In genomic region chr2:239544141-239544800, GRCh38 we compare ENCODE assay signal across 13 cellular contexts.
DNase-seq lines count a peak whose midpoint lies in the region; ATAC-seq, FAIRE-seq and TF ChIP-seq lines count a peak whose summit lies in the region.
"Had no signal": no experiment of that assay in that cellular context is flagged by ENCODE, and none has a peak within 500 bp of the region (broad histone marks: within the 10 kb centered on the region; RNA-seq: fewer than 3 reads in every experiment).

No MANE protein-coding gene starts in this region.

- ATAC-seq in HepG2, result no peak

- H3K9ac ChIP-seq in liver (ENCODE audit: low read depth in 1 of 2, low read length in 2 of 2) (no peak overlapping the region), HepG2 (ENCODE audit: insufficient read depth, low read depth, low read length) (no peak overlapping the region)

- peaks cover 5% of the 10 kb centered on the region for H3K27me3 Mint-ChIP-seq in brain

- TF ChIP-seq EP300 in HepG2 (IDR thresholded peaks at IDR 0.05; ENCODE audit: low read depth in 2 of 2, low read length in 2 of 2), result no peak
- no peak for TF ChIP-seq EP300 in HepG2 (CRISPR knock-in tag; IDR thresholded peaks at IDR 0.05; ENCODE audit: borderline replicate concordance)

- H3K4me1 Mint-ChIP-seq in brain, result peaks cover 21% of the 10 kb centered on the region
- H3K4me1 Mint-ChIP-seq: H9 had no signal

- H3K79me2 ChIP-seq in HepG2 (ENCODE audit: insufficient read depth, low read length), result no peaks in the 10 kb centered on the region

- H3K36me3 ChIP-seq in liver (ENCODE audit: control insufficient read depth in 4 of 4, insufficient read depth in 3 of 4, low read depth in 1 of 4, low read length in 3 of 4), result no peaks in the 10 kb centered on the region
- no peaks in the 10 kb centered on the region for H3K36me3 ChIP-seq in HepG2 (replicated peaks in 1 of 2; ENCODE audit: control insufficient read depth in 1 of 2, insufficient read depth in 2 of 2, low read length in 2 of 2)
- no peaks in the 10 kb centered on the region for H3K36me3 ChIP-seq in vagina

- TF ChIP-seq RAD21 in liver (IDR thresholded peaks at IDR 0.05) (no peak), HepG2 (CRISPR knock-in tag; IDR thresholded peaks at IDR 0.05) (no peak)

- no peaks in the 10 kb centered on the region for H4K20me1 ChIP-seq in HepG2 (ENCODE audit: insufficient read depth, low read length)

- H3K27me3 ChIP-seq in liver (ENCODE audit: control insufficient read depth in 4 of 4, insufficient read depth in 4 of 4, low read length in 3 of 4) (no peaks in the 10 kb centered on the region), HepG2 (ENCODE audit: control insufficient read depth in 1 of 2, insufficient read depth in 2 of 2, low read length in 2 of 2) (peaks cover 3 to 41% of the 10 kb centered on the region in 2 experiments; a peak in 4 of 5 replicates), vagina (no peaks in the 10 kb centered on the region)

- POLR2A ChIA-PET in HepG2 (lab: Yijun Ruan, JAX), result no interaction called here

- BruUV-seq in HepG2 (replicated peaks; lab: Mats Ljungman, UMichigan), result no TSS peak

- H3K27ac Mint-ChIP-seq in brain, result peak overlapping the region in 3 of 5 experiments; percentile 56 to 93 (median 73)

- H3K4me2 ChIP-seq in HepG2 (ENCODE audit: low read depth, low read length), result no peak overlapping the region

- DNase-seq in HepG2 (ENCODE audit: low spot score) (no peak), medulla oblongata (ENCODE audit: extremely low spot score) (peak; percentile 22), vagina (ENCODE audit: extremely low spot score in 2 of 2) (no peak), A172 (ENCODE audit: low spot score) (no peak), KG1 (lab: John Stamatoyannopoulos, UW) (no peak), NCI-H1694 (lab: John Stamatoyannopoulos, UW) (no peak)
- DNase-seq: DMS53, H9, NCI-H1417 treated with DMSO at 0.1 percent for 48 hours, T1000 had no signal

- TF ChIP-seq POLR2A in HepG2 (IDR thresholded peaks at IDR 0.05; ENCODE audit: insufficient read depth in 1 of 2, low read depth in 2 of 2, low read length in 2 of 2) (no peak), vagina (IDR thresholded peaks at IDR 0.05) (no peak)

- H3K9me3 ChIP-seq in liver (ENCODE audit: control insufficient read depth in 4 of 4, low read length in 3 of 4) (no peaks in the 10 kb centered on the region), HepG2 (ENCODE audit: low read length) (no peaks in the 10 kb centered on the region), vagina (no peaks in the 10 kb centered on the region)

- peaks cover 0 to 13% (median 4%) of the 10 kb centered on the region in 5 experiments for H3K9me3 Mint-ChIP-seq in brain

- CTCF ChIA-PET in HepG2 (lab: Yijun Ruan, JAX; ENCODE audit: low intra/inter-chr PET ratio, low total read pairs), result no interaction called here

- TF ChIP-seq CTCF in liver (IDR thresholded peaks at IDR 0.05; ENCODE audit: low read depth, low read length, missing input control) (no peak), HepG2 (CRISPR knock-in tag; IDR thresholded peaks at IDR 0.05) (no peak), brain (conservative IDR thresholded peaks at IDR 0.05) (no peak), vagina (IDR thresholded peaks at IDR 0.05) (no peak)

- no peak overlapping the region for H2AFZ ChIP-seq in HepG2 (ENCODE audit: low read length)

- H3K4me1 ChIP-seq in liver (ENCODE audit: control insufficient read depth in 4 of 4, insufficient read depth in 4 of 4, low read length in 3 of 4) (no peaks in the 10 kb centered on the region), HepG2 (ENCODE audit: insufficient read depth, low read length) (no peaks in the 10 kb centered on the region), vagina (peaks cover 12% of the 10 kb centered on the region)

- WGBS in liver, result 80% methylated on average over 8 of the region's 8 CpGs
- 40% methylated on average over 8 of the region's 8 CpGs for WGBS in HepG2 (ENCODE audit: low lambda C conversion rate)

- no peak overlapping the region for H3K27ac ChIP-seq in liver (ENCODE audit: low read depth in 1 of 2, low read length in 2 of 2)
- H3K27ac ChIP-seq in HepG2 (ENCODE audit: extremely low read length, insufficient read depth, low read length), result no peak overlapping the region
- peak overlapping the region; percentile 34 for H3K27ac ChIP-seq in vagina

- intact Hi-C loops in HepG2 (cut with micrococcal nuclease; ENCODE audit: unreplicated experiment), result no loop called here
- intact Hi-C loops in vagina (cut with DNase I), result no loop called here

- no peak for FAIRE-seq in HepG2 (lab: Jason Lieb, UNC)

- in situ Hi-C loops in HepG2 (cut with HindIII; ENCODE audit: extremely low pct_ligation_motif_present, low pct_unique_long_range_greater_than_20kb), result no loop called here

- peak overlapping the region in 1 of 5 experiments; percentile 4 for H3K4me3 Mint-ChIP-seq in brain
- H3K4me3 Mint-ChIP-seq: H9 had no signal

- H3K4me3 ChIP-seq in liver (ENCODE audit: low read depth in 1 of 3, low read length in 3 of 3) (no peak overlapping the region), HepG2 (replicated peaks in 1 of 3; ENCODE audit: insufficient read depth in 1 of 3, low read depth in 2 of 3, low read length in 3 of 3) (no peak overlapping the region), vagina (no peak overlapping the region)
- H3K4me3 ChIP-seq: lung had no signal

- no peaks in the 10 kb centered on the region for H3K36me3 Mint-ChIP-seq in brain

TF ChIP-seq in liver, 16 proteins besides CTCF, POLR2A, EP300 and RAD21:
- TF ChIP-seq, protein P1, sequence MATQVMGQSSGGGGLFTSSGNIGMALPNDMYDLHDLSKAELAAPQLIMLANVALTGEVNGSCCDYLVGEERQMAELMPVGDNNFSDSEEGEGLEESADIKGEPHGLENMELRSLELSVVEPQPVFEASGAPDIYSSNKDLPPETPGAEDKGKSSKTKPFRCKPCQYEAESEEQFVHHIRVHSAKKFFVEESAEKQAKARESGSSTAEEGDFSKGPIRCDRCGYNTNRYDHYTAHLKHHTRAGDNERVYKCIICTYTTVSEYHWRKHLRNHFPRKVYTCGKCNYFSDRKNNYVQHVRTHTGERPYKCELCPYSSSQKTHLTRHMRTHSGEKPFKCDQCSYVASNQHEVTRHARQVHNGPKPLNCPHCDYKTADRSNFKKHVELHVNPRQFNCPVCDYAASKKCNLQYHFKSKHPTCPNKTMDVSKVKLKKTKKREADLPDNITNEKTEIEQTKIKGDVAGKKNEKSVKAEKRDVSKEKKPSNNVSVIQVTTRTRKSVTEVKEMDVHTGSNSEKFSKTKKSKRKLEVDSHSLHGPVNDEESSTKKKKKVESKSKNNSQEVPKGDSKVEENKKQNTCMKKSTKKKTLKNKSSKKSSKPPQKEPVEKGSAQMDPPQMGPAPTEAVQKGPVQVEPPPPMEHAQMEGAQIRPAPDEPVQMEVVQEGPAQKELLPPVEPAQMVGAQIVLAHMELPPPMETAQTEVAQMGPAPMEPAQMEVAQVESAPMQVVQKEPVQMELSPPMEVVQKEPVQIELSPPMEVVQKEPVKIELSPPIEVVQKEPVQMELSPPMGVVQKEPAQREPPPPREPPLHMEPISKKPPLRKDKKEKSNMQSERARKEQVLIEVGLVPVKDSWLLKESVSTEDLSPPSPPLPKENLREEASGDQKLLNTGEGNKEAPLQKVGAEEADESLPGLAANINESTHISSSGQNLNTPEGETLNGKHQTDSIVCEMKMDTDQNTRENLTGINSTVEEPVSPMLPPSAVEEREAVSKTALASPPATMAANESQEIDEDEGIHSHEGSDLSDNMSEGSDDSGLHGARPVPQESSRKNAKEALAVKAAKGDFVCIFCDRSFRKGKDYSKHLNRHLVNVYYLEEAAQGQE (IDR thresholded peaks at IDR 0.05), result peak; percentile 28
- no peak for TF ChIP-seq EGR1 (IDR thresholded peaks at IDR 0.05; ENCODE audit: low read depth in 2 of 2)

TF ChIP-seq in HepG2, 621 proteins besides CTCF, POLR2A, EP300 and RAD21:
- TF ChIP-seq ATM (IDR thresholded peaks at IDR 0.05; ENCODE audit: borderline replicate concordance), result no peak
